Comparison of ENCODE assay signal across 8 cellular contexts in the genomic region with DNA sequence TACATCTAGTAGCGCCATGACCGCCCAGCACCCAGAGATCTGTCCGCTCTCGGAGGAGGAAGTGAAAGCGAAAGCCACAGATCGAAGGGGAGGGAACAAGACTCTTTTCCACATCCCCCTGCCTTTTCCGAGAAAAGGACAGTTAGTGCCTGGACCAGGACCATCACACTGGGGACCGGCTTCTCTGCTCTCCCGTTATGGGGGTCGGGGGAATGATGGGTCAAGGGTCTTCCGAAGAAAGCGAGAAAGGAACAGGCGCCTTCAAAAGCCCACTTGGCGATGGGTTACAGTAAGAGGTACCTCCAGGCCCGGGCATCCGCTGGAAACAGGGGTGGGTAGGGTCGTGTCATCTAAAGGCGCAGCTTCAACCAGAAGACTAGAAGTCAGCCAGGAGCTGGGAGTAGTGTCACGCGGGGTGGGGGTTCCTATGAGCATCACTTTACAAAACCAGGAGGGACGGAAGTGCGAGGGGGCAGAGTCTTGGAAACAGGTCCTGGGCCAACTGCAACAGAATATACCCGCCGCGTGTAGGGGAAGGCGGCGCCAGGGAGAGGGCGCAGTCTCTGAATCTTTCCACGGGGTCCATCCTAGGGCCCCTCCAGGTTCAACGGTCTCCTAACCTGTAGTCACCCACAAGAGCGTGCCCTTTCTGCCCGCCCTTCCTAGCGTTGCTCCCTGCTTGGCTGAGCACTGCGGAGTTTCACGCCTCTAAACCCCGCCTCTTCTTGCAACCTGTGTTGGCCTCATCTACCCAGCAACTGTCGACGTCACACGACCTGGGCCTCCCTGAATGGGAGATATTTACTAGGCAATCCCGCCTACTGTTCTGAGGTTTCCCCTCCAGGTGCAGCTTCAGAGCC. TPM values are rescaled to one million over a fixed set of nuclear protein-coding genes. Genes with fewer than 3 reads are reported as not detected.
DNase-seq lines count a peak whose midpoint lies in the region; ATAC-seq lines count a peak whose summit lies in the region.

TSS of gene PSMB8 (minus strand) at position 69 of the 860 bp plus-strand sequence. CDS start at position 18, 51 bp downstream.

- ATAC-seq in GM19351 (IDR thresholded peaks at IDR 0.05; ENCODE audit: unreplicated experiment) (peak; percentile 74), HG03520 (IDR thresholded peaks at IDR 0.05; ENCODE audit: unreplicated experiment) (peak; percentile 61), left lobe of liver (peak; percentile 94)

- DNase-seq in C1 segment of cervical spinal cord (lab: John Stamatoyannopoulos, UW) (peak; percentile 34 to 94 (median 83)), NCI-H69 (lab: John Stamatoyannopoulos, UW) (peak; percentile 95), dedifferentiated amniotic fluid mesenchymal stem cell (ENCODE audit: extremely low spot score) (peak; percentile 93), left lobe of liver (ENCODE audit: low spot score) (peak; percentile 97)
- DNase-seq in activated CD4-positive, alpha-beta T cell treated with anti-CD3 and anti-CD28 coated beads, Interleukin-2, amount 50 U/mL, for 1 hour, result peak; percentile 99
- peak; percentile 98 for DNase-seq in stimulated activated CD4-positive, alpha-beta T cell treated with anti-CD3 and anti-CD28 coated beads, Interleukin-2, amount 100 ng/mL, for 24 hours

RNA-seq across cellular contexts. Expression of gene PSMB8, which starts in this region (rescaled TPM):
- total RNA-seq in left lobe of liver, result 41.1 TPM

Comparison
In these comparisons a context has a peak if more than half of its experiments do, and no peak if none do; other contexts are left out.
1. Peak in every context shown above with its lines: DNase-seq and ATAC-seq.